ENCODE assay signal across 27 cellular contexts in genomic region chr6:167804281-167805013, GRCh38.
"Had no signal": no experiment of that assay in that cellular context is flagged by ENCODE, and none has a peak within 500 bp of the region (broad histone marks: within the 10 kb centered on the region; RNA-seq: fewer than 3 reads in every experiment).

No MANE protein-coding gene starts in this region.

- H3K36me3 ChIP-seq: ascending aorta, brain microvascular endothelial cell, gastroesophageal sphincter, pancreas, right atrium auricular region, thoracic aorta had no signal

- H3K9me3 Mint-ChIP-seq: activated B cell treated with CpG ODN at 0.5 μM for 24 hours; activated naive CD4-positive, alpha-beta T cell treated with anti-CD3 and anti-CD28 coated beads, Interleukin-2, amount 10 ng/mL, durations not matched to agents 7 days and 5 days; activated naive CD8-positive, alpha-beta T cell treated with anti-CD3 and anti-CD28 coated beads, Interleukin-2, amount 10 ng/mL, durations not matched to agents 7 days and 5 days; activated T-helper 1 cell treated with anti-CD3 and anti-CD28 coated beads, Interleukin-12 subunit alpha, Interleukin-12 subunit beta, Interleukin-2, Interleukin-4 antibody, amounts not matched to agents 30 ng/mL and 10 ng/mL and 1 ng/mL, durations not matched to agents 14 hours and 24 hours and 36 hours; effector memory CD8-positive, alpha-beta T cell; naive B cell; nephron progenitor cell; type B pancreatic cell had no signal

- H3K27me3 ChIP-seq: ascending aorta, brain microvascular endothelial cell, gastroesophageal sphincter, pancreas, right atrium auricular region had no signal

- H3K4me1 Mint-ChIP-seq: activated B cell treated with CpG ODN at 0.5 μM for 24 hours; activated naive CD8-positive, alpha-beta T cell treated with anti-CD3 and anti-CD28 coated beads, Interleukin-2, amount 10 ng/mL, durations not matched to agents 7 days and 5 days; naive B cell had no signal

- H3K27ac ChIP-seq: ascending aorta, brain microvascular endothelial cell, coronary artery, dorsolateral prefrontal cortex, gastroesophageal sphincter, right atrium auricular region, thoracic aorta had no signal

- H3K27ac Mint-ChIP-seq: activated B cell treated with CpG ODN at 0.5 μM for 24 hours; activated naive CD4-positive, alpha-beta T cell treated with anti-CD3 and anti-CD28 coated beads, Interleukin-2, amount 10 ng/mL, durations not matched to agents 7 days and 5 days; activated naive CD8-positive, alpha-beta T cell treated with anti-CD3 and anti-CD28 coated beads, Interleukin-2, amount 10 ng/mL, durations not matched to agents 7 days and 5 days; activated T-helper 1 cell treated with anti-CD3 and anti-CD28 coated beads, Interleukin-12 subunit alpha, Interleukin-12 subunit beta, Interleukin-2, Interleukin-4 antibody, amounts not matched to agents 30 ng/mL and 10 ng/mL and 1 ng/mL, durations not matched to agents 14 hours and 24 hours and 36 hours; effector memory CD8-positive, alpha-beta T cell; naive B cell; nephron progenitor cell had no signal

- H3K4me3 Mint-ChIP-seq: activated B cell treated with CpG ODN at 0.5 μM for 24 hours; activated naive CD4-positive, alpha-beta T cell treated with anti-CD3 and anti-CD28 coated beads, Interleukin-2, amount 10 ng/mL, durations not matched to agents 7 days and 5 days; activated naive CD8-positive, alpha-beta T cell treated with anti-CD3 and anti-CD28 coated beads, Interleukin-2, amount 10 ng/mL, durations not matched to agents 7 days and 5 days; activated T-helper 1 cell treated with anti-CD3 and anti-CD28 coated beads, Interleukin-12 subunit alpha, Interleukin-12 subunit beta, Interleukin-2, Interleukin-4 antibody, amounts not matched to agents 30 ng/mL and 10 ng/mL and 1 ng/mL, durations not matched to agents 14 hours and 24 hours and 36 hours; effector memory CD8-positive, alpha-beta T cell; naive B cell; nephron progenitor cell; type B pancreatic cell had no signal

- ATAC-seq: effector memory CD8-positive, alpha-beta T cell; gastroesophageal sphincter; left cardiac atrium; left ventricle myocardium superior had no signal

- FAIRE-seq: keratinocyte, pancreas had no signal

- H3K36me3 Mint-ChIP-seq: activated naive CD4-positive, alpha-beta T cell treated with anti-CD3 and anti-CD28 coated beads, Interleukin-2, amount 10 ng/mL, durations not matched to agents 7 days and 5 days; activated naive CD8-positive, alpha-beta T cell treated with anti-CD3 and anti-CD28 coated beads, Interleukin-2, amount 10 ng/mL, durations not matched to agents 7 days and 5 days; naive B cell; type B pancreatic cell had no signal

- H3K4me1 ChIP-seq: ascending aorta had no signal

- H3K4me3 ChIP-seq: ascending aorta, coronary artery, dorsolateral prefrontal cortex, gastroesophageal sphincter, pancreas, right atrium auricular region, thoracic aorta had no signal

- H3K27me3 Mint-ChIP-seq: type B pancreatic cell had no signal

- H3K9me3 ChIP-seq: ascending aorta, gastroesophageal sphincter, pancreas, right atrium auricular region, thoracic aorta had no signal

- DNase-seq: activated B cell treated with CpG ODN at 0.5 μM for 24 hours; activated CD4-positive, alpha-beta T cell treated with anti-CD3 and anti-CD28 coated beads, Interleukin-2, amount 50 U/mL, for 4 hours; activated gamma-delta T cell; activated naive CD4-positive, alpha-beta T cell treated with anti-CD3 and anti-CD28 coated beads, Interleukin-2, amount 10 ng/mL, durations not matched to agents 7 days and 5 days; activated naive CD8-positive, alpha-beta T cell treated with anti-CD3 and anti-CD28 coated beads, Interleukin-2, amount 10 ng/mL, durations not matched to agents 7 days and 5 days; activated T-cell treated with anti-CD3 and anti-CD28 coated beads, Interleukin-2, amount 50 U/mL, for 1 hour; brain microvascular endothelial cell; dorsolateral prefrontal cortex; effector memory CD8-positive, alpha-beta T cell; erythroblast; hippocampal formation; left cardiac atrium; left ventricle myocardium superior; naive B cell; nephron progenitor cell; pancreas; stimulated activated CD4-positive, alpha-beta T cell treated with anti-CD3 and anti-CD28 coated beads, Interleukin-2, amount 100 ng/mL, for 48 hours; stimulated activated naive CD4-positive, alpha-beta T cell treated with Interleukin-2 at 50 U/mL for 16 hours; T-helper 2 cell had no signal
